Comparison of ENCODE assay signal across 8 cellular contexts in the genomic region with DNA sequence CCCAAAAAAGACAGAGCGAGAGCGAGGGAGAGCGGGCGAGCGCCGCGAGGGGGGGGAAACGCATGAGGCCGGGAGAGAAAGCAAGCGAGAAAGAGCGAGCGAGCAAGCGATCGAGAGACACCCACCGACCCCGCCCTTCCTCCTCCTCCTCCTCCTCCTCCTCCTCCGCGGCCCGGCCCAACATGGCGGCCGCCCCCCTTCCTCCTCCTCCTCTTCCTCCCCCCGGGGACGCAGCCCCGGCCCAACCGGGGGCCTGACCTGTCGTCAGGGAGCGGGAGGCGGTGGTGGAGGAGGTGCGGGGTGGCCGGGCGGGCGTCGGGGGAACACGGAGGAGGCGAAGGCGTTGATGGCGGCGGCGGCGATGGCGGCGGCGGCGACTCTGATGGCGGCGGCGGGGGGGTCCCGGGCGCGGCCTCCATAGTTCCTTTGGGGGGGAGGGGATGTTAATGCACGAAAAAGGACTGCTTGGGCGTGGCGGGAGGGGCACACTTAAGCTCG. TPM values are rescaled to one million over a fixed set of nuclear protein-coding genes. Genes with fewer than 3 reads are reported as not detected.
DNase-seq lines count a peak whose midpoint lies in the region; ATAC-seq, FAIRE-seq and TF ChIP-seq lines count a peak whose summit lies in the region.

No MANE protein-coding gene starts in this region.

- TF ChIP-seq RAD21 in A549 (conservative IDR thresholded peaks at IDR 0.05 in 1 of 2, IDR thresholded peaks at IDR 0.05 in 1 of 2): no peak

- no peaks in the 10 kb centered on the region for H4K20me1 ChIP-seq in OCI-LY7 (ENCODE audit: insufficient read depth, low read length)

- BruUV-seq in OCI-LY7 (replicated peaks; lab: Mats Ljungman, UMichigan): no TSS peak

- WGBS in A549 (ENCODE audit: missing lambda C conversion rate): under 1% methylated on average over 15 of the region's 54 CpGs
- 0 to 1% methylated on average over 12 to 49 of the region's 54 CpGs for WGBS in esophagus, 2 donors

- peak overlapping the region; percentile 100 for H3K9ac ChIP-seq in mucosa of stomach (ENCODE audit: low read length)

- H3K27me3 ChIP-seq in esophagus (ENCODE audit: control insufficient read depth in 1 of 2, insufficient read depth in 2 of 2, low read length in 2 of 2): no peaks in the 10 kb centered on the region
- H3K27me3 ChIP-seq in mucosa of stomach (ENCODE audit: control insufficient read depth, insufficient read depth, low read length): no peaks in the 10 kb centered on the region

- H3K36me3 ChIP-seq in OCI-LY7 (ENCODE audit: insufficient read depth, low read length): peaks cover 46% of the 10 kb centered on the region
- H3K36me3 ChIP-seq in esophagus (ENCODE audit: control insufficient read depth in 2 of 2, insufficient read depth in 2 of 2, low read length in 1 of 2): no peaks in the 10 kb centered on the region
- peaks cover 5% of the 10 kb centered on the region for H3K36me3 ChIP-seq in mucosa of stomach (ENCODE audit: control insufficient read depth, insufficient read depth, low read length)

- POLR2A ChIA-PET in A549 (lab: Yijun Ruan, JAX): interaction anchor here (1.4 to 2.3 kb wide), 3 partner anchors 13 to 113 kb away, joined by 10 to 18 read pairs (median 11); no protein-coding TSS in a partner anchor
- POLR2A ChIA-PET in OCI-LY7 (lab: Charles Lee): no interaction called here

- FAIRE-seq in A549 (lab: Jason Lieb, UNC) (no peak), HTR-8/SVneo (lab: Jason Lieb, UNC) (no peak)

- ATAC-seq in A549 (peak; percentile 28 to 35), GM18867 (IDR thresholded peaks at IDR 0.05; ENCODE audit: unreplicated experiment) (peak; percentile 29)

- H3K4me1 ChIP-seq in A549 (peaks cover 37% of the 10 kb centered on the region), OCI-LY7 (ENCODE audit: insufficient read depth, low read length, poor library complexity, severe bottlenecking) (peaks cover 41% of the 10 kb centered on the region), esophagus (ENCODE audit: control insufficient read depth in 2 of 2, insufficient read depth in 2 of 2, low read length in 1 of 2) (peaks cover 0 to 1% of the 10 kb centered on the region in 2 donors), mucosa of stomach (ENCODE audit: control insufficient read depth, insufficient read depth, low read length) (peaks cover 36% of the 10 kb centered on the region)

- TF ChIP-seq CTCF in A549 (IDR thresholded peaks at IDR 0.05) (no peak), OCI-LY7 (conservative IDR thresholded peaks at IDR 0.05; ENCODE audit: low read length) (no peak)

- CTCF ChIA-PET in A549 (lab: Yijun Ruan, JAX) (interaction anchor here (0.7 to 4.3 kb wide), 5 partner anchors 10 to 100 kb away, joined by 3 to 30 read pairs (median 4); no protein-coding TSS in a partner anchor), OCI-LY7 (lab: Charles Lee; ENCODE audit: unreplicated experiment) (no interaction called here)

- H3K27ac ChIP-seq in A549 (peak overlapping the region; percentile 99), OCI-LY7 (ENCODE audit: low read depth, low read length, poor library complexity, severe bottlenecking) (peak overlapping the region; percentile 93), esophagus (ENCODE audit: low read depth in 2 of 2, low read length in 1 of 2) (peak overlapping the region; percentile 100)

- DNase-seq in A549 (ENCODE audit: low read depth in 1 of 2, low spot score in 1 of 2) (peak; percentile 69 to 89), HTR-8/SVneo (ENCODE audit: insufficient read length, low spot score) (peak; percentile 65), OCI-LY7 (ENCODE audit: low spot score) (peak; percentile 90)
- DNase-seq in activated T-cell treated with anti-CD3 and anti-CD28 coated beads, Interleukin-2, amount 50 U/mL, for 1 hour: peak; percentile 87
- peak; percentile 88 for DNase-seq in stimulated activated CD8-positive, alpha-beta memory T cell treated with anti-CD3 and anti-CD28 coated beads, Interleukin-4, amount 100 ng/mL, for 48 hours

- H3K9me3 ChIP-seq in A549 (no peaks in the 10 kb centered on the region), OCI-LY7 (ENCODE audit: low read length) (no peaks in the 10 kb centered on the region), esophagus (ENCODE audit: control insufficient read depth in 2 of 2, insufficient read depth in 1 of 2, low read depth in 1 of 2, low read length in 1 of 2) (no peaks in the 10 kb centered on the region), mucosa of stomach (ENCODE audit: control insufficient read depth, low read length) (no peaks in the 10 kb centered on the region)

- TF ChIP-seq POLR2A in A549 (IDR thresholded peaks at IDR 0.05; ENCODE audit: low read length): peak; percentile 77

- intact Hi-C loops in OCI-LY7 (cut with micrococcal nuclease; ENCODE audit: unreplicated experiment): loop anchor here (5.0 to 10.0 kb wide), 2 partner anchors 35 to 257 kb away; a partner anchor contains a TSS

- H3K79me2 ChIP-seq in OCI-LY7 (ENCODE audit: insufficient read depth, low read depth, low read length): peaks cover 47% of the 10 kb centered on the region

- H2AFZ ChIP-seq in OCI-LY7 (ENCODE audit: low read length): no peak overlapping the region

- no peaks in the 10 kb centered on the region for H3K9me2 ChIP-seq in OCI-LY7 (ENCODE audit: insufficient read depth, low read length)

- TF ChIP-seq EP300 in A549 (IDR thresholded peaks at IDR 0.05): no peak

- H3K4me3 ChIP-seq in A549 (peak overlapping the region; percentile 98), OCI-LY7 (ENCODE audit: low read depth, low read length, poor library complexity, severe bottlenecking) (peak overlapping the region; percentile 94), esophagus (ENCODE audit: low read depth in 1 of 2, low read length in 2 of 2) (peak overlapping the region; percentile 75 to 94), mucosa of stomach (ENCODE audit: low read length) (peak overlapping the region; percentile 99)

- H3K4me2 ChIP-seq in A549: peak overlapping the region; percentile 72
- H3K4me2 ChIP-seq in OCI-LY7 (ENCODE audit: low read length): peak overlapping the region; percentile 100

TF ChIP-seq in A549, 52 proteins besides CTCF, POLR2A, EP300 and RAD21 (continues in another document):
- no peak for TF ChIP-seq SMC3 (IDR thresholded peaks at IDR 0.05)
- TF ChIP-seq MYC (IDR thresholded peaks at IDR 0.05; ENCODE audit: borderline replicate concordance, low read length): peak; percentile 21; the same call in 1 of the 2 replicates
- TF ChIP-seq SREBF2 (IDR thresholded peaks at IDR 0.05): no peak
- TF ChIP-seq FOSB (CRISPR knock-in tag; IDR thresholded peaks at IDR 0.05): no peak
- TF ChIP-seq, protein P1, sequence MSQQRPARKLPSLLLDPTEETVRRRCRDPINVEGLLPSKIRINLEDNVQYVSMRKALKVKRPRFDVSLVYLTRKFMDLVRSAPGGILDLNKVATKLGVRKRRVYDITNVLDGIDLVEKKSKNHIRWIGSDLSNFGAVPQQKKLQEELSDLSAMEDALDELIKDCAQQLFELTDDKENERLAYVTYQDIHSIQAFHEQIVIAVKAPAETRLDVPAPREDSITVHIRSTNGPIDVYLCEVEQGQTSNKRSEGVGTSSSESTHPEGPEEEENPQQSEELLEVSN (IDR thresholded peaks at IDR 0.05; ENCODE audit: borderline replicate concordance, low read depth): peak; percentile 59; the same call in 1 of the 2 replicates
- TF ChIP-seq, protein P2, sequence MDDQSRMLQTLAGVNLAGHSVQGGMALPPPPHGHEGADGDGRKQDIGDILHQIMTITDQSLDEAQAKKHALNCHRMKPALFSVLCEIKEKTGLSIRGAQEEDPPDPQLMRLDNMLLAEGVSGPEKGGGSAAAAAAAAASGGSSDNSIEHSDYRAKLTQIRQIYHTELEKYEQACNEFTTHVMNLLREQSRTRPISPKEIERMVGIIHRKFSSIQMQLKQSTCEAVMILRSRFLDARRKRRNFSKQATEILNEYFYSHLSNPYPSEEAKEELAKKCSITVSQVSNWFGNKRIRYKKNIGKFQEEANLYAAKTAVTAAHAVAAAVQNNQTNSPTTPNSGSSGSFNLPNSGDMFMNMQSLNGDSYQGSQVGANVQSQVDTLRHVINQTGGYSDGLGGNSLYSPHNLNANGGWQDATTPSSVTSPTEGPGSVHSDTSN (IDR thresholded peaks at IDR 0.05): 0 out of 2 replicates have a peak, but pooled peaks have one; percentile 7
- TF ChIP-seq, protein P3, sequence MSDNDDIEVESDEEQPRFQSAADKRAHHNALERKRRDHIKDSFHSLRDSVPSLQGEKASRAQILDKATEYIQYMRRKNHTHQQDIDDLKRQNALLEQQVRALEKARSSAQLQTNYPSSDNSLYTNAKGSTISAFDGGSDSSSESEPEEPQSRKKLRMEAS (IDR thresholded peaks at IDR 0.05): peak; percentile 86
- TF ChIP-seq KDM5A (IDR thresholded peaks at IDR 0.05): no peak
- TF ChIP-seq ZFP36 (IDR thresholded peaks at IDR 0.05; ENCODE audit: borderline replicate concordance, partially characterized antibody): peak; percentile 10
- TF ChIP-seq GATA3 (IDR thresholded peaks at IDR 0.05; ENCODE audit: borderline replicate concordance): peak; percentile 25; the same call in 1 of the 2 replicates
- no peak for TF ChIP-seq TFCP2L1 (CRISPR knock-in tag; IDR thresholded peaks at IDR 0.05)
- TF ChIP-seq ZSCAN20 (CRISPR knock-in tag; IDR thresholded peaks at IDR 0.05): no peak
- no peak for TF ChIP-seq RCOR1 (IDR thresholded peaks at IDR 0.05; ENCODE audit: low read depth, low read length)
- TF ChIP-seq HOXB13 (CRISPR knock-in tag; IDR thresholded peaks at IDR 0.05; ENCODE audit: low read depth): no peak

RNA-seq across cellular contexts. Expression of a gene that starts 1.4 kb away (rescaled TPM):
- polyA plus RNA-seq in A549 (2011; rRNA removed) (7.7 and 9.6 TPM in 2 replicates), A549 (2017; fragmentation: RNase III; extraction: RNeasy Plus Mini Kit Qiagen cat#74134 plus additional on column Dnase treatment) (29.7 to 37.9 TPM (median 33.4 TPM) in 3 replicates), esophagus (10 to 100 TPM in 1 of 2 donors, 1 to 10 TPM in 1; 8.4 to 13.5 TPM)
- 5.9 and 8.3 TPM in 2 replicates for polyA plus RNA-seq in A549 (2012; cell fraction: cytosol; rRNA removed)
- polyA plus RNA-seq in A549 (2012; cell fraction: nucleus; rRNA removed): 16.1 and 19.8 TPM in 2 replicates
- 13.0 and 16.6 TPM in 2 replicates for polyA minus RNA-seq in A549 (2011; rRNA and poly(A)+ RNA removed)
- total RNA-seq in OCI-LY7 (2014; rRNA removed; shearing (Covaris generic)): 16.6 and 23.0 TPM in 2 replicates
- 76.8 and 80.9 TPM in 2 replicates for total RNA-seq in OCI-LY7 (2022)

RNA-seq across cellular contexts. Expression of a gene that starts 18.4 kb away (rescaled TPM):
- polyA plus RNA-seq in A549 (2011; rRNA removed) (229 and 249 TPM in 2 replicates), A549 (2017; fragmentation: RNase III; extraction: RNeasy Plus Mini Kit Qiagen cat#74134 plus additional on column Dnase treatment) (187 to 206 TPM (median 205 TPM) in 3 replicates), esophagus (10 to 100 TPM; 17.1 to 53.4 TPM)
- polyA plus RNA-seq in A549 (2012; cell fraction: cytosol; rRNA removed): 190 and 220 TPM in 2 replicates
- 134 and 175 TPM in 2 replicates for polyA plus RNA-seq in A549 (2012; cell fraction: nucleus; rRNA removed)
- 87.6 and 96.8 TPM in 2 replicates for polyA minus RNA-seq in A549 (2011; rRNA and poly(A)+ RNA removed)
- 165 and 185 TPM in 2 replicates for total RNA-seq in OCI-LY7 (2014; rRNA removed; shearing (Covaris generic))
- 144 and 150 TPM in 2 replicates for total RNA-seq in OCI-LY7 (2022)

Comparison
In these comparisons a context has a peak if more than half of its experiments do, and no peak if none do; other contexts are left out.
1. Peak in every context shown above with its lines: DNase-seq, ATAC-seq, H3K4me3 ChIP-seq and H3K27ac ChIP-seq.